Comparison of ENCODE assay signal across 1 cellular context in genomic region chrX:32010948-32011347, GRCh38.
TF ChIP-seq lines count a peak whose summit lies in the region.

No MANE protein-coding gene starts in this region.

TF ChIP-seq in A549, 52 proteins besides CTCF, POLR2A, EP300 and RAD21 (continued from another document):
- TF ChIP-seq ATOH8 (CRISPR knock-in tag; IDR thresholded peaks at IDR 0.05; ENCODE audit: low read depth) (no peak), BCL3 (IDR thresholded peaks at IDR 0.05) (no peak)
